In the genomic region with DNA sequence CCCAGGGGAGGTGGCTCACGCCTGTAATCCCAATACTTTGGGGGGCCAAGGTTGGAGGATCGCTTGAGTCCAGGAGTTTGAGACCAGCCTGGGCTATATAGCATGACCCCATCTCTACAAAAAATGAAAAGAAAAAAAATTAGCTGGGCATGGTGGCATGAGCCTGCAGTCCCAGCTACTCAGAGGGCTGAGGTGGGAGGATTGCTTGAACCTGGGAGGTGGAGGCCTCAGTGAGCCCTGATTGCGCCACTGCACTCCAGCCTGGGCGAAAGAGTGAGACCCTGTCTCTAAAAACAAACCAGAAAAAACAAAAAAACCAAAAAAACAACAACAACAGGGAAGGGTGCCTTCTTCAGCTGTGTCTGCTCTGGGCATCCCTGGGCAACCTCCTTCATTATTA, we compare ENCODE assay signal across 1 cellular context.
TF ChIP-seq lines count a peak whose summit lies in the region.

No MANE protein-coding gene starts in this region.

TF ChIP-seq in WTC11, 78 proteins besides CTCF, POLR2A, EP300 and RAD21 (continued from another document):
- TF ChIP-seq, protein P1, sequence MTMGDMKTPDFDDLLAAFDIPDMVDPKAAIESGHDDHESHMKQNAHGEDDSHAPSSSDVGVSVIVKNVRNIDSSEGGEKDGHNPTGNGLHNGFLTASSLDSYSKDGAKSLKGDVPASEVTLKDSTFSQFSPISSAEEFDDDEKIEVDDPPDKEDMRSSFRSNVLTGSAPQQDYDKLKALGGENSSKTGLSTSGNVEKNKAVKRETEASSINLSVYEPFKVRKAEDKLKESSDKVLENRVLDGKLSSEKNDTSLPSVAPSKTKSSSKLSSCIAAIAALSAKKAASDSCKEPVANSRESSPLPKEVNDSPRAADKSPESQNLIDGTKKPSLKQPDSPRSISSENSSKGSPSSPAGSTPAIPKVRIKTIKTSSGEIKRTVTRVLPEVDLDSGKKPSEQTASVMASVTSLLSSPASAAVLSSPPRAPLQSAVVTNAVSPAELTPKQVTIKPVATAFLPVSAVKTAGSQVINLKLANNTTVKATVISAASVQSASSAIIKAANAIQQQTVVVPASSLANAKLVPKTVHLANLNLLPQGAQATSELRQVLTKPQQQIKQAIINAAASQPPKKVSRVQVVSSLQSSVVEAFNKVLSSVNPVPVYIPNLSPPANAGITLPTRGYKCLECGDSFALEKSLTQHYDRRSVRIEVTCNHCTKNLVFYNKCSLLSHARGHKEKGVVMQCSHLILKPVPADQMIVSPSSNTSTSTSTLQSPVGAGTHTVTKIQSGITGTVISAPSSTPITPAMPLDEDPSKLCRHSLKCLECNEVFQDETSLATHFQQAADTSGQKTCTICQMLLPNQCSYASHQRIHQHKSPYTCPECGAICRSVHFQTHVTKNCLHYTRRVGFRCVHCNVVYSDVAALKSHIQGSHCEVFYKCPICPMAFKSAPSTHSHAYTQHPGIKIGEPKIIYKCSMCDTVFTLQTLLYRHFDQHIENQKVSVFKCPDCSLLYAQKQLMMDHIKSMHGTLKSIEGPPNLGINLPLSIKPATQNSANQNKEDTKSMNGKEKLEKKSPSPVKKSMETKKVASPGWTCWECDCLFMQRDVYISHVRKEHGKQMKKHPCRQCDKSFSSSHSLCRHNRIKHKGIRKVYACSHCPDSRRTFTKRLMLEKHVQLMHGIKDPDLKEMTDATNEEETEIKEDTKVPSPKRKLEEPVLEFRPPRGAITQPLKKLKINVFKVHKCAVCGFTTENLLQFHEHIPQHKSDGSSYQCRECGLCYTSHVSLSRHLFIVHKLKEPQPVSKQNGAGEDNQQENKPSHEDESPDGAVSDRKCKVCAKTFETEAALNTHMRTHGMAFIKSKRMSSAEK (CRISPR knock-in tag; IDR thresholded peaks at IDR 0.05; ENCODE audit: borderline replicate concordance), result no peak
- TF ChIP-seq ETV6 (CRISPR knock-in tag; IDR thresholded peaks at IDR 0.05) (no peak), ZNF317 (CRISPR knock-in tag; IDR thresholded peaks at IDR 0.05; ENCODE audit: borderline replicate concordance, low read depth) (no peak), JUN (CRISPR knock-in tag; IDR thresholded peaks at IDR 0.05) (no peak)
- TF ChIP-seq, protein P2, sequence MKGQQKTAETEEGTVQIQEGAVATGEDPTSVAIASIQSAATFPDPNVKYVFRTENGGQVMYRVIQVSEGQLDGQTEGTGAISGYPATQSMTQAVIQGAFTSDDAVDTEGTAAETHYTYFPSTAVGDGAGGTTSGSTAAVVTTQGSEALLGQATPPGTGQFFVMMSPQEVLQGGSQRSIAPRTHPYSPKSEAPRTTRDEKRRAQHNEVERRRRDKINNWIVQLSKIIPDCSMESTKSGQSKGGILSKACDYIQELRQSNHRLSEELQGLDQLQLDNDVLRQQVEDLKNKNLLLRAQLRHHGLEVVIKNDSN (CRISPR knock-in tag; IDR thresholded peaks at IDR 0.05), result no peak
